27 cellular contexts compared by ENCODE assay signal in genomic region chr14:91018465-91018864, GRCh38.
"Had no signal": no experiment of that assay in that cellular context is flagged by ENCODE, and none has a peak within 500 bp of the region (broad histone marks: within the 10 kb centered on the region; RNA-seq: fewer than 3 reads in every experiment).

No MANE protein-coding gene starts in this region.

- H3K27me3 ChIP-seq: brain microvascular endothelial cell had no signal

- H3K27ac ChIP-seq: brain microvascular endothelial cell, VCaP had no signal

- H3K27me3 Mint-ChIP-seq: activated CD4-positive, alpha-beta memory T cell treated with anti-CD3 and anti-CD28 coated beads for 36 hours; activated CD8-positive, alpha-beta memory T cell treated with anti-CD3 and anti-CD28 coated beads, Interleukin-2, amount 10 ng/mL, durations not matched to agents 7 days and 5 days; activated naive CD4-positive, alpha-beta T cell treated with anti-CD3 and anti-CD28 coated beads, Interleukin-2, amount 50 U/mL, for 24 hours; activated naive CD8-positive, alpha-beta T cell treated with anti-CD3 and anti-CD28 coated beads for 36 hours had no signal

- H3K36me3 Mint-ChIP-seq: activated CD4-positive, alpha-beta memory T cell treated with anti-CD3 and anti-CD28 coated beads for 36 hours; WTC11 had no signal

- H3K4me3 Mint-ChIP-seq: activated CD4-positive, alpha-beta memory T cell treated with anti-CD3 and anti-CD28 coated beads for 36 hours; activated CD8-positive, alpha-beta memory T cell treated with anti-CD3 and anti-CD28 coated beads, Interleukin-2, amount 10 ng/mL, durations not matched to agents 7 days and 5 days; activated CD8-positive, alpha-beta T cell treated with anti-CD3 and anti-CD28 coated beads, Interleukin-2, amount 10 ng/mL, durations not matched to agents 7 days and 5 days; activated naive CD4-positive, alpha-beta T cell treated with anti-CD3 and anti-CD28 coated beads for 36 hours; activated naive CD4-positive, alpha-beta T cell treated with anti-CD3 and anti-CD28 coated beads, Interleukin-2, amount 50 U/mL, for 24 hours; activated naive CD8-positive, alpha-beta T cell treated with anti-CD3 and anti-CD28 coated beads for 36 hours; activated T-helper 1 cell treated with anti-CD3 and anti-CD28 coated beads, Interleukin-12 subunit alpha, Interleukin-12 subunit beta, Interleukin-2, Interleukin-4 antibody, amounts not matched to agents 30 ng/mL and 10 ng/mL and 1 ng/mL, durations not matched to agents 14 hours and 24 hours and 36 hours; endodermal cell; WTC11 had no signal

- H3K9me3 Mint-ChIP-seq: activated CD4-positive, alpha-beta memory T cell treated with anti-CD3 and anti-CD28 coated beads for 36 hours; activated naive CD4-positive, alpha-beta T cell treated with anti-CD3 and anti-CD28 coated beads for 36 hours; activated naive CD4-positive, alpha-beta T cell treated with anti-CD3 and anti-CD28 coated beads, Interleukin-2, amount 50 U/mL, for 24 hours; activated naive CD8-positive, alpha-beta T cell treated with anti-CD3 and anti-CD28 coated beads for 36 hours; activated T-helper 1 cell treated with anti-CD3 and anti-CD28 coated beads, Interleukin-12 subunit alpha, Interleukin-12 subunit beta, Interleukin-2, Interleukin-4 antibody, amounts not matched to agents 30 ng/mL and 10 ng/mL and 1 ng/mL, durations not matched to agents 14 hours and 24 hours and 36 hours; activated T-helper 2 cell treated with anti-CD3 and anti-CD28 coated beads, Interferon-gamma antibody, Interleukin-2, Interleukin-4, amounts not matched to agents 10 μg/mL and 5 μg/mL and 100 μg/mL, durations not matched to agents 14 hours and 24 hours and 36 hours; endodermal cell; WTC11 had no signal

- H3K36me3 ChIP-seq: brain microvascular endothelial cell had no signal

- H3K27ac Mint-ChIP-seq: activated CD4-positive, alpha-beta memory T cell treated with anti-CD3 and anti-CD28 coated beads for 36 hours; activated CD8-positive, alpha-beta memory T cell treated with anti-CD3 and anti-CD28 coated beads, Interleukin-2, amount 10 ng/mL, durations not matched to agents 7 days and 5 days; activated CD8-positive, alpha-beta T cell treated with anti-CD3 and anti-CD28 coated beads, Interleukin-2, amount 10 ng/mL, durations not matched to agents 7 days and 5 days; activated naive CD4-positive, alpha-beta T cell treated with anti-CD3 and anti-CD28 coated beads for 36 hours; activated naive CD4-positive, alpha-beta T cell treated with anti-CD3 and anti-CD28 coated beads, Interleukin-2, amount 50 U/mL, for 24 hours; activated naive CD8-positive, alpha-beta T cell treated with anti-CD3 and anti-CD28 coated beads for 36 hours; activated T-helper 1 cell treated with anti-CD3 and anti-CD28 coated beads, Interleukin-12 subunit alpha, Interleukin-12 subunit beta, Interleukin-2, Interleukin-4 antibody, amounts not matched to agents 30 ng/mL and 10 ng/mL and 1 ng/mL, durations not matched to agents 14 hours and 24 hours and 36 hours; activated T-helper 2 cell treated with anti-CD3 and anti-CD28 coated beads, Interferon-gamma antibody, Interleukin-2, Interleukin-4, amounts not matched to agents 10 μg/mL and 5 μg/mL and 100 μg/mL, durations not matched to agents 14 hours and 24 hours and 36 hours; endodermal cell; WTC11 had no signal

- H3K4me1 Mint-ChIP-seq: endodermal cell, WTC11 had no signal

- ATAC-seq: activated CD8-positive, alpha-beta memory T cell treated with anti-CD3 and anti-CD28 coated beads, Interleukin-2, amount 10 ng/mL, durations not matched to agents 7 days and 5 days; activated CD8-positive, alpha-beta T cell treated with anti-CD3 and anti-CD28 coated beads, Interleukin-2, amount 10 ng/mL, durations not matched to agents 7 days and 5 days; esophagus mucosa; WTC11 had no signal

- DNase-seq: activated CD4-positive, alpha-beta memory T cell treated with anti-CD3 and anti-CD28 coated beads for 36 hours; activated CD4-positive, alpha-beta T cell treated with anti-CD3 and anti-CD28 coated beads for 1 hour; activated CD4-positive, alpha-beta T cell treated with anti-CD3 and anti-CD28 coated beads for 4 hours; activated CD8-positive, alpha-beta memory T cell treated with anti-CD3 and anti-CD28 coated beads, Interleukin-2, amount 10 ng/mL, durations not matched to agents 7 days and 5 days; activated CD8-positive, alpha-beta memory T cell treated with anti-CD3 and anti-CD28 coated beads, Interleukin-2, amount 50 U/mL, for 4 hours; activated CD8-positive, alpha-beta T cell treated with anti-CD3 and anti-CD28 coated beads, Interleukin-2, amount 10 ng/mL, durations not matched to agents 7 days and 5 days; activated effector memory CD4-positive, alpha-beta T cell treated with anti-CD3 and anti-CD28 coated beads, Interleukin-2, amount 50 U/mL, for 16 hours; activated naive CD4-positive, alpha-beta T cell treated with anti-CD3 and anti-CD28 coated beads for 36 hours; activated naive CD8-positive, alpha-beta T cell treated with anti-CD3 and anti-CD28 coated beads for 36 hours; activated T-cell treated with anti-CD3 and anti-CD28 coated beads, Interleukin-2, amount 50 U/mL, for 1 hour; activated T-cell treated with anti-CD3 and anti-CD28 coated beads, Interleukin-2, amount 50 U/mL, for 48 hours; amniotic stem cell; anterior cingulate cortex; brain microvascular endothelial cell; caudate nucleus; cortex of kidney; effector CD8-positive, alpha-beta T cell; endodermal cell; foreskin fibroblast; head of caudate nucleus; T-helper 2 cell had no signal
